In genomic region chr17:28902819-28903545, GRCh38 we compare ENCODE assay signal across 8 cellular contexts. TPM values are rescaled to one million over a fixed set of nuclear protein-coding genes. Genes with fewer than 3 reads are reported as not detected.
A peak's percentile ranks its signal among the peaks of the same experiment; 100 is the strongest.
DNase-seq lines count a peak whose midpoint lies in the region; ATAC-seq and TF ChIP-seq lines count a peak whose summit lies in the region.

A gene with protein sequence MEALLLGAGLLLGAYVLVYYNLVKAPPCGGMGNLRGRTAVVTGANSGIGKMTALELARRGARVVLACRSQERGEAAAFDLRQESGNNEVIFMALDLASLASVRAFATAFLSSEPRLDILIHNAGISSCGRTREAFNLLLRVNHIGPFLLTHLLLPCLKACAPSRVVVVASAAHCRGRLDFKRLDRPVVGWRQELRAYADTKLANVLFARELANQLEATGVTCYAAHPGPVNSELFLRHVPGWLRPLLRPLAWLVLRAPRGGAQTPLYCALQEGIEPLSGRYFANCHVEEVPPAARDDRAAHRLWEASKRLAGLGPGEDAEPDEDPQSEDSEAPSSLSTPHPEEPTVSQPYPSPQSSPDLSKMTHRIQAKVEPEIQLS (minus strand): TSS chr17:28903079. CDS start chr17:28902944, 135 bp downstream.

- H3K36me3 ChIP-seq in SK-N-MC (ENCODE audit: insufficient read depth, low read length) = peaks cover 32% of the 10 kb centered on the region
- H3K36me3 ChIP-seq in gastroesophageal sphincter = peaks cover 0 to 28% of the 10 kb centered on the region in 2 donors

- peak within 1 kb of the TSS; percentile 94 for H3K27ac Mint-ChIP-seq in activated naive CD4-positive, alpha-beta T cell treated with anti-CD3 and anti-CD28 coated beads, Interleukin-2, amount 10 ng/mL, durations not matched to agents 7 days and 5 days

- H3K4me1 Mint-ChIP-seq in activated naive CD4-positive, alpha-beta T cell treated with anti-CD3 and anti-CD28 coated beads, Interleukin-2, amount 10 ng/mL, durations not matched to agents 7 days and 5 days = peaks cover 47% of the 10 kb centered on the region

- no peaks in the 10 kb centered on the region for H3K27me3 Mint-ChIP-seq in activated naive CD4-positive, alpha-beta T cell treated with anti-CD3 and anti-CD28 coated beads, Interleukin-2, amount 10 ng/mL, durations not matched to agents 7 days and 5 days

- TF ChIP-seq EP300 in gastroesophageal sphincter (IDR thresholded peaks at IDR 0.05) = no peak

- CTCF ChIA-PET in activated naive CD4-positive, alpha-beta T cell treated with anti-CD3 and anti-CD28 coated beads, Interleukin-2, amount 10 ng/mL, durations not matched to agents 7 days and 5 days (lab: Charles Lee) = interaction anchor here (0.6 to 8.6 kb wide), 21 partner anchors 10 to 183 kb away, joined by 3 to 47 read pairs (median 5); partner anchors contain the start of gene RPL23A

- peak; percentile 3 to 10 for TF ChIP-seq POLR2A in gastroesophageal sphincter (IDR thresholded peaks at IDR 0.05)

- peak within 1 kb of the TSS; percentile 80 for H3K9ac ChIP-seq in SK-N-MC (ENCODE audit: insufficient read length)

- peak; percentile 91 for ATAC-seq in gastroesophageal sphincter

- H3K9me3 Mint-ChIP-seq in activated naive CD4-positive, alpha-beta T cell treated with anti-CD3 and anti-CD28 coated beads, Interleukin-2, amount 10 ng/mL, durations not matched to agents 7 days and 5 days = no peaks in the 10 kb centered on the region

- peaks cover 0 to 60% (median 12%) of the 10 kb centered on the region in 3 donors for H3K4me1 ChIP-seq in gastroesophageal sphincter

- peak within 1 kb of the TSS; percentile 93 for H3K4me3 Mint-ChIP-seq in activated naive CD4-positive, alpha-beta T cell treated with anti-CD3 and anti-CD28 coated beads, Interleukin-2, amount 10 ng/mL, durations not matched to agents 7 days and 5 days

- no peaks in the 10 kb centered on the region for H3K9me3 ChIP-seq in SK-N-MC (ENCODE audit: low read depth, low read length)
- H3K9me3 ChIP-seq in gastroesophageal sphincter = no peaks in the 10 kb centered on the region

- H3K4me3 ChIP-seq in HFF-Myc (replicated peaks; ENCODE audit: low read depth, low read length) (peak within 1 kb of the TSS; percentile 61), SK-N-MC (peak within 1 kb of the TSS; percentile 96), gastroesophageal sphincter (peak within 1 kb of the TSS; percentile 44 to 86)

- peak within 1 kb of the TSS; percentile 31; the same call in 1 of the 2 replicates for H3K27ac ChIP-seq in SK-N-MC
- H3K27ac ChIP-seq in gastroesophageal sphincter = peak within 1 kb of the TSS; percentile 10 to 92 (median 86)
- peak within 1 kb of the TSS; percentile 12 for H3K27ac ChIP-seq in temporal lobe (ENCODE audit: low read depth, low read length)

- peaks cover 48% of the 10 kb centered on the region for H3K36me3 Mint-ChIP-seq in activated naive CD4-positive, alpha-beta T cell treated with anti-CD3 and anti-CD28 coated beads, Interleukin-2, amount 10 ng/mL, durations not matched to agents 7 days and 5 days

- WGBS in gastroesophageal sphincter (ENCODE audit: low coverage in 1 of 2), 2 donors = 0 to 5% methylated on average over 1 to 2 of the region's 55 CpGs

- no peaks in the 10 kb centered on the region for H3K27me3 ChIP-seq in gastroesophageal sphincter

- peak; percentile 85 for TF ChIP-seq CTCF in HFF-Myc (IDR thresholded peaks at IDR 0.05; ENCODE audit: low read depth, low read length, missing control alignments)
- TF ChIP-seq CTCF in gastroesophageal sphincter (IDR thresholded peaks at IDR 0.05) = peak; percentile 64 to 88 (median 84)

- DNase-seq in GM04504 (ENCODE audit: low read depth) (peak; percentile 62), HFF-Myc (ENCODE audit: extremely low read depth, low read depth) (peak; percentile 51), MV-4-11 (lab: John Stamatoyannopoulos, UW) (peak; percentile 80), SK-N-MC (ENCODE audit: low read depth, low spot score) (no peak), nucleus accumbens (lab: John Stamatoyannopoulos, UW) (peak in 53 of 56 donors; percentile 25 to 90 (median 69))
- DNase-seq in activated naive CD4-positive, alpha-beta T cell treated with anti-CD3 and anti-CD28 coated beads, Interleukin-2, amount 10 ng/mL, durations not matched to agents 7 days and 5 days = peak; percentile 95

RNA-seq across cellular contexts. Expression of the gene that starts here (rescaled TPM):
- total RNA-seq in gastroesophageal sphincter (1 to 10 TPM; 3.9 to 6.5 (median 5.2) TPM), temporal lobe (20.4 TPM)

Comparison
In these comparisons a context has a peak if more than half of its experiments do, and no peak if none do; other contexts are left out.
1. H3K27ac ChIP-seq: peak in every context shown above with its lines; median percentile 86 in gastroesophageal sphincter; 31 in SK-N-MC; 12 in temporal lobe.